25 cellular contexts compared by ENCODE assay signal in the genomic region with DNA sequence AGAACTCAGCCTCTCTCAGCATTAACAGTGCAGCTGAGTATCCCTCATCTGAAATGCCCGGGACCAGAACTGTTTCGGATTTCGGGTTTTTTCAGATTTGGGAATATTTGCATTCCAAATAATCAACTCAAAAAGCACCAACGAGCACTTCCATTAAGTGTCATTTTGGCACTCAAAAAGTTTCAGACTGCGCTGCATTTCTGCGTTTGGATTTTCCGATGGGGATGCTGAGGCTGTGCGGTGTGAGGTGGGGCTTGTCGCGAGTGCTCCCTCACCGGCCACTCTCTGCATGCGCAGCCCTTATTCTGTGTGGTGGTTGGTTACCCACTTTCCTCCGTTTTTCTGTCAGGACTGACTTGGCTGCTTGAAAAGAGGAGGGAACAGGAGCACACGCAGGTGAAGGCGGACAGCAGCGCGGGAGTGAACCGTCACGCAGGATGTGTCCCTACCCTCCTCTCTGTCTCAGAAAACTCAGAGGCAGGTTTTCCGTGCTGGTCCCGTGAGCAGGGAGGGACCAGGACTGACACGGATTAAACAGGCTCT. TPM values are rescaled to one million over a fixed set of nuclear protein-coding genes. Genes with fewer than 3 reads are reported as not detected.
DNase-seq lines count a peak whose midpoint lies in the region; ATAC-seq, FAIRE-seq and TF ChIP-seq lines count a peak whose summit lies in the region.
"Had no signal": no experiment of that assay in that cellular context is flagged by ENCODE, and none has a peak within 500 bp of the region (broad histone marks: within the 10 kb centered on the region; RNA-seq: fewer than 3 reads in every experiment).

No MANE protein-coding gene starts in this region.

- peak overlapping the region; percentile 70 for H3K4me2 ChIP-seq in keratinocyte (ENCODE audit: control insufficient read depth, extremely low read depth, insufficient read depth, low read depth, low read length)
- H3K4me2 ChIP-seq: A549, GM23338 had no signal

- POLR2A ChIA-PET in CD8-positive, alpha-beta memory T cell (lab: Charles Lee): no interaction called here

- H3K9me3 Mint-ChIP-seq in CD8-positive, alpha-beta memory T cell: no peaks in the 10 kb centered on the region
- H3K9me3 Mint-ChIP-seq in effector memory CD8-positive, alpha-beta T cell: no peaks in the 10 kb centered on the region
- H3K9me3 Mint-ChIP-seq: activated CD8-positive, alpha-beta T cell treated with anti-CD3 and anti-CD28 coated beads for 36 hours; activated T-helper 1 cell treated with anti-CD3 and anti-CD28 coated beads, Interleukin-12 subunit alpha, Interleukin-12 subunit beta, Interleukin-2, Interleukin-4 antibody, amounts not matched to agents 30 ng/mL and 10 ng/mL and 1 ng/mL, durations not matched to agents 14 hours and 24 hours and 36 hours; CD4-positive, alpha-beta memory T cell; GM23338; stimulated activated naive B cell treated with anti-CD40 and anti-IgM and Interleukin-4, amounts not matched to agents 10 μg/mL and 1 μg/mL and 100 μg/mL, for 72 hours had no signal

- CTCF ChIA-PET in CD8-positive, alpha-beta memory T cell (lab: Charles Lee): no interaction called here

- ATAC-seq in GM18519 (IDR thresholded peaks at IDR 0.05; ENCODE audit: low FRiP score, unreplicated experiment): no peak
- no peak for ATAC-seq in effector memory CD8-positive, alpha-beta T cell (replicated peaks)
- ATAC-seq: A549; activated CD8-positive, alpha-beta T cell treated with anti-CD3 and anti-CD28 coated beads for 36 hours; GM23338; stimulated activated naive B cell treated with anti-CD40 and anti-IgM and Interleukin-4, amounts not matched to agents 10 μg/mL and 1 μg/mL and 100 μg/mL, for 72 hours had no signal

- no peak overlapping the region for H3K4me3 Mint-ChIP-seq in CD8-positive, alpha-beta memory T cell
- H3K4me3 Mint-ChIP-seq in effector memory CD8-positive, alpha-beta T cell: no peak overlapping the region
- H3K4me3 Mint-ChIP-seq: activated CD8-positive, alpha-beta T cell treated with anti-CD3 and anti-CD28 coated beads for 36 hours; activated T-helper 1 cell treated with anti-CD3 and anti-CD28 coated beads, Interleukin-12 subunit alpha, Interleukin-12 subunit beta, Interleukin-2, Interleukin-4 antibody, amounts not matched to agents 30 ng/mL and 10 ng/mL and 1 ng/mL, durations not matched to agents 14 hours and 24 hours and 36 hours; CD4-positive, alpha-beta memory T cell; GM23338; stimulated activated naive B cell treated with anti-CD40 and anti-IgM and Interleukin-4, amounts not matched to agents 10 μg/mL and 1 μg/mL and 100 μg/mL, for 72 hours had no signal

- H3K27ac Mint-ChIP-seq in CD8-positive, alpha-beta memory T cell: peak overlapping the region in 1 of 8 donors; percentile 33
- H3K27ac Mint-ChIP-seq in effector memory CD8-positive, alpha-beta T cell: no peak overlapping the region
- H3K27ac Mint-ChIP-seq: activated CD8-positive, alpha-beta T cell treated with anti-CD3 and anti-CD28 coated beads for 36 hours; activated T-helper 1 cell treated with anti-CD3 and anti-CD28 coated beads, Interleukin-12 subunit alpha, Interleukin-12 subunit beta, Interleukin-2, Interleukin-4 antibody, amounts not matched to agents 30 ng/mL and 10 ng/mL and 1 ng/mL, durations not matched to agents 14 hours and 24 hours and 36 hours; CD4-positive, alpha-beta memory T cell; GM23338; stimulated activated naive B cell treated with anti-CD40 and anti-IgM and Interleukin-4, amounts not matched to agents 10 μg/mL and 1 μg/mL and 100 μg/mL, for 72 hours had no signal

- H3K27me3 Mint-ChIP-seq in CD8-positive, alpha-beta memory T cell: no peaks in the 10 kb centered on the region
- H3K27me3 Mint-ChIP-seq in effector memory CD8-positive, alpha-beta T cell: no peaks in the 10 kb centered on the region
- H3K27me3 Mint-ChIP-seq: activated CD8-positive, alpha-beta T cell treated with anti-CD3 and anti-CD28 coated beads for 36 hours; CD4-positive, alpha-beta memory T cell; stimulated activated naive B cell treated with anti-CD40 and anti-IgM and Interleukin-4, amounts not matched to agents 10 μg/mL and 1 μg/mL and 100 μg/mL, for 72 hours had no signal

- H3K27ac ChIP-seq in CD8-positive, alpha-beta memory T cell (ENCODE audit: low read depth, low read length): peak overlapping the region; percentile 56
- H3K27ac ChIP-seq in VCaP (peak overlapping the region; percentile 73), keratinocyte (ENCODE audit: control insufficient read depth, insufficient read depth, low read length) (peak overlapping the region; percentile 95)
- H3K27ac ChIP-seq: A549, brain microvascular endothelial cell, dorsolateral prefrontal cortex, SK-N-MC had no signal

- TF ChIP-seq CTCF in VCaP (conservative IDR thresholded peaks at IDR 0.05) (no peak), keratinocyte (optimal IDR thresholded peaks at IDR 0.05 in 1 of 3, IDR thresholded peaks at IDR 0.05 in 1 of 3, conservative IDR thresholded peaks at IDR 0.05 in 1 of 3; ENCODE audit: extremely low read depth in 1 of 3, insufficient read depth in 2 of 3, low read length in 3 of 3) (no peak)

- H3K36me3 Mint-ChIP-seq in CD8-positive, alpha-beta memory T cell: peaks cover 0 to 56% (median 18%) of the 10 kb centered on the region in 3 donors
- peaks cover 29% of the 10 kb centered on the region for H3K36me3 Mint-ChIP-seq in effector memory CD8-positive, alpha-beta T cell (ENCODE audit: insufficient read depth)

- DNase-seq in CD8-positive, alpha-beta memory T cell: no peak
- DNase-seq in keratinocyte (ENCODE audit: low read depth, low spot score) (no peak), putamen (ENCODE audit: low spot score) (peak; percentile 69), T-helper 9 cell (no peak)
- no peak for DNase-seq in stimulated activated CD4-positive, alpha-beta T cell treated with anti-CD3 and anti-CD28 coated beads, Interleukin-12 subunit alpha, Interleukin-12 subunit beta, amount 100 ng/mL, for 4 hours
- DNase-seq in effector memory CD8-positive, alpha-beta T cell: no peak
- DNase-seq: activated CD4-positive, alpha-beta T cell treated with anti-CD3 and anti-CD28 coated beads for 1 hour; activated CD8-positive, alpha-beta memory T cell treated with anti-CD3 and anti-CD28 coated beads, Interleukin-2, amount 50 U/mL, for 48 hours; activated CD8-positive, alpha-beta T cell treated with anti-CD3 and anti-CD28 coated beads for 36 hours; activated naive CD4-positive, alpha-beta T cell treated with Interleukin-2 at 50 U/mL for 16 hours; AML-193; brain microvascular endothelial cell; CD4-positive, alpha-beta memory T cell; dorsolateral prefrontal cortex; hippocampal formation; NCI-H1092; RPMI8226; stimulated activated naive B cell treated with anti-CD40 and anti-IgM and Interleukin-4, amounts not matched to agents 10 μg/mL and 1 μg/mL and 100 μg/mL, for 72 hours had no signal

- H2AFZ ChIP-seq in keratinocyte (ENCODE audit: control insufficient read depth, low read length): no peak overlapping the region
- H2AFZ ChIP-seq: GM23338 had no signal

- no peak overlapping the region for H3K4me3 ChIP-seq in CD8-positive, alpha-beta memory T cell (ENCODE audit: low read length)
- H3K4me3 ChIP-seq in keratinocyte (ENCODE audit: control insufficient read depth in 2 of 3, extremely low read depth in 1 of 3, insufficient read depth in 2 of 3, low read depth in 1 of 3, low read length in 3 of 3): peak overlapping the region in 1 of 3 experiments; percentile 19
- H3K4me3 ChIP-seq: A549, dorsolateral prefrontal cortex, GM23338, SK-N-MC had no signal

- peaks cover 4 to 7% (median 5%) of the 10 kb centered on the region in 3 donors for H3K4me1 Mint-ChIP-seq in CD8-positive, alpha-beta memory T cell
- H3K4me1 Mint-ChIP-seq in effector memory CD8-positive, alpha-beta T cell (ENCODE audit: low read depth in 2 of 2): peaks cover 1 to 8% of the 10 kb centered on the region in 2 donors
- H3K4me1 Mint-ChIP-seq: GM23338 had no signal

- peaks cover 6% of the 10 kb centered on the region for H3K36me3 ChIP-seq in CD8-positive, alpha-beta memory T cell (ENCODE audit: insufficient read depth, low read length)
- peaks cover 7 to 28% of the 10 kb centered on the region in 2 experiments for H3K36me3 ChIP-seq in keratinocyte (ENCODE audit: control insufficient read depth in 2 of 2, extremely low read depth in 1 of 2, insufficient read depth in 2 of 2, low read length in 2 of 2)

- H3K79me2 ChIP-seq in keratinocyte (ENCODE audit: control insufficient read depth, insufficient read depth, low read length): peaks cover 22% of the 10 kb centered on the region

- no peaks in the 10 kb centered on the region for H3K9me3 ChIP-seq in CD8-positive, alpha-beta memory T cell (ENCODE audit: low read length)
- no peaks in the 10 kb centered on the region for H3K9me3 ChIP-seq in keratinocyte (ENCODE audit: control insufficient read depth, low read depth, low read length)
- H3K9me3 ChIP-seq: A549 had no signal

- dilution Hi-C loops in keratinocyte (cut with MboI; ENCODE audit: extremely low pct_ligation_motif_present, low sequenced_read_pairs): no loop called here

- H4K20me1 ChIP-seq in keratinocyte (ENCODE audit: control insufficient read depth, extremely low read depth, insufficient read depth, low read length): peaks cover 4% of the 10 kb centered on the region

- no peaks in the 10 kb centered on the region for H3K27me3 ChIP-seq in CD8-positive, alpha-beta memory T cell (ENCODE audit: insufficient read depth, low read length, poor library complexity, severe bottlenecking)
- H3K27me3 ChIP-seq in keratinocyte (ENCODE audit: control insufficient read depth, extremely low read depth, insufficient read depth, low read length): no peaks in the 10 kb centered on the region
- H3K27me3 ChIP-seq: brain microvascular endothelial cell, dorsolateral prefrontal cortex had no signal

- FAIRE-seq in keratinocyte (lab: Jason Lieb, UNC): no peak
- FAIRE-seq: A549, TTC549 had no signal

- no peaks in the 10 kb centered on the region for H3K9me1 ChIP-seq in keratinocyte (ENCODE audit: control insufficient read depth, extremely low read depth, insufficient read depth, low read length)

- H3K9ac ChIP-seq in keratinocyte (ENCODE audit: control insufficient read depth, extremely low read depth, insufficient read depth, low read length): peak overlapping the region; percentile 73

- no peaks in the 10 kb centered on the region for H3K4me1 ChIP-seq in CD8-positive, alpha-beta memory T cell (ENCODE audit: insufficient read depth, low read length)
- peaks cover 43% of the 10 kb centered on the region for H3K4me1 ChIP-seq in keratinocyte (ENCODE audit: control insufficient read depth, extremely low read depth, insufficient read depth, low read length)
- H3K4me1 ChIP-seq: A549 had no signal

RNA-seq across cellular contexts. Expression of a gene that starts 8.4 kb away (rescaled TPM):
- total RNA-seq in CD8-positive, alpha-beta memory T cell: 10 to 100 TPM; 36.3 to 38.1 TPM
- 27.1 TPM for polyA plus RNA-seq in CD8-positive, alpha-beta memory T cell
- polyA plus RNA-seq in keratinocyte: 37.8 to 55.9 TPM (median 50.7 TPM) in 3 replicates
- 80.6 TPM for polyA plus RNA-seq in keratinocyte (2011; ENCODE audit: low read depth)
- 39.5 and 50.0 TPM in 2 replicates for polyA plus RNA-seq in keratinocyte (2011; cell fraction: cytosol; rRNA removed)
- 36.5 and 39.7 TPM in 2 replicates for polyA plus RNA-seq in keratinocyte (2011; cell fraction: nucleus; rRNA removed)
- polyA plus RNA-seq in keratinocyte (2012; ENCODE audit: low replicate concordance): 26.0 and 32.9 TPM in 2 replicates
- 28.3 to 36.6 TPM (median 33.5 TPM) in 3 replicates for polyA minus RNA-seq in keratinocyte
- polyA minus RNA-seq in keratinocyte (2011; cell fraction: cytosol; rRNA and poly(A)+ RNA removed): 32.4 TPM
- polyA minus RNA-seq in keratinocyte (2011; cell fraction: nucleus; rRNA and poly(A)+ RNA removed): 8.9 and 11.3 TPM in 2 replicates

RNA-seq across cellular contexts. Expression of a gene that starts 45.4 kb away (rescaled TPM):
- total RNA-seq in CD8-positive, alpha-beta memory T cell: 10 to 100 TPM; 30.4 to 33.7 TPM
- 2.2 TPM for polyA plus RNA-seq in CD8-positive, alpha-beta memory T cell
- polyA plus RNA-seq in keratinocyte: 5.0 to 8.3 TPM (median 6.0 TPM) in 3 replicates
- polyA plus RNA-seq in keratinocyte (2011; ENCODE audit: low read depth): 6.7 TPM
- 5.4 and 5.5 TPM in 2 replicates for polyA plus RNA-seq in keratinocyte (2011; cell fraction: cytosol; rRNA removed)
- 12.0 and 12.2 TPM in 2 replicates for polyA plus RNA-seq in keratinocyte (2011; cell fraction: nucleus; rRNA removed)
- polyA plus RNA-seq in keratinocyte (2012; ENCODE audit: low replicate concordance): 10.2 and 10.7 TPM in 2 replicates
- polyA minus RNA-seq in keratinocyte: 11.7 to 20.7 TPM (median 17.3 TPM) in 3 replicates
- polyA minus RNA-seq in keratinocyte (2011; cell fraction: cytosol; rRNA and poly(A)+ RNA removed): 43.2 TPM
- polyA minus RNA-seq in keratinocyte (2011; cell fraction: nucleus; rRNA and poly(A)+ RNA removed): 12.7 and 14.0 TPM in 2 replicates
